10 cellular contexts compared by ENCODE assay signal in the genomic region with DNA sequence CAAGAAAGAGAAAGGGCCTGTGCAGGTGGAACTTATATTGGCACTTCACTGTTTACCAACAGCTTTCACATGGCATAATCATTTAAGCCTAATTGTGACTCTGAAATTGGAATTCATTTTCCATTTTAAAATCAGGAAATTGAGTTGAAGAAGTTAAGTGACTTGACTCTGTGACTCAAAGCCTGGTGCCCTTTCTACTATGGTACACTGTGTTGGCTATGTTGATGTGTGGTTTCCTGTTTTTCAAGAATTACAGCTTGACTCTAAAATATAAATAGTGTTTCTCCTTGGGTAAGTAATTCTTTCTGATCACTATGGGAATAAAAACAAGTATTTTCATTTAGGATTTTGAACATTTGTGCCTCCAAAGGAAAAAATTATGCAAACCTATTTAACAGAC. TPM values are rescaled to one million over a fixed set of nuclear protein-coding genes. Genes with fewer than 3 reads are reported as not detected.
DNase-seq lines count a peak whose midpoint lies in the region; ATAC-seq and TF ChIP-seq lines count a peak whose summit lies in the region.
"Had no signal": no experiment of that assay in that cellular context is flagged by ENCODE, and none has a peak within 500 bp of the region (broad histone marks: within the 10 kb centered on the region; RNA-seq: fewer than 3 reads in every experiment).

No MANE protein-coding gene starts in this region.

- H3K4me3 Mint-ChIP-seq in activated naive CD4-positive, alpha-beta T cell treated with anti-CD3 and anti-CD28 coated beads for 36 hours, result no peak overlapping the region
- H3K4me3 Mint-ChIP-seq in activated T-helper 17 cell treated with anti-CD3 and anti-CD28 coated beads, Interleukin-2, amount 50 U/mL, for 72 hours, result peak overlapping the region; percentile 93

- TF ChIP-seq CTCF in left lung (IDR thresholded peaks at IDR 0.05) (no peak), upper lobe of left lung (IDR thresholded peaks at IDR 0.05) (no peak)

- ATAC-seq in activated T-helper 17 cell treated with anti-CD3 and anti-CD28 coated beads, Interleukin-2, amount 50 U/mL, for 72 hours (replicated peaks), result peak; percentile 27
- ATAC-seq in left lung (no peak), upper lobe of left lung (ENCODE audit: low FRiP score in 2 of 2) (no peak), GM21526 (IDR thresholded peaks at IDR 0.05; ENCODE audit: low FRiP score, unreplicated experiment) (no peak)
- ATAC-seq: heart right ventricle had no signal

- H3K36me3 ChIP-seq in left lung, result no peaks in the 10 kb centered on the region
- H3K36me3 ChIP-seq in upper lobe of left lung, result no peaks in the 10 kb centered on the region
- H3K36me3 ChIP-seq: heart right ventricle had no signal

- no peak overlapping the region for H3K4me3 ChIP-seq in left lung
- H3K4me3 ChIP-seq in upper lobe of left lung, result no peak overlapping the region

- H3K4me1 ChIP-seq in left lung, result peaks cover 22 to 72% of the 10 kb centered on the region in 2 donors
- peaks cover 47 to 76% (median 57%) of the 10 kb centered on the region in 4 donors for H3K4me1 ChIP-seq in upper lobe of left lung

- peak overlapping the region; percentile 55 for H3K27ac Mint-ChIP-seq in activated naive CD4-positive, alpha-beta T cell treated with anti-CD3 and anti-CD28 coated beads for 36 hours
- peak overlapping the region; percentile 82 for H3K27ac Mint-ChIP-seq in activated T-helper 17 cell treated with anti-CD3 and anti-CD28 coated beads, Interleukin-2, amount 50 U/mL, for 72 hours

- intact Hi-C loops in activated naive CD4-positive, alpha-beta T cell treated with anti-CD3 and anti-CD28 coated beads for 36 hours (cut with micrococcal nuclease), result loop anchor here (1.0 to 5.0 kb wide), 4 partner anchors 8 to 1443 kb away; no protein-coding TSS in a partner anchor
- intact Hi-C loops in left lung (cut with DNase I), result loop anchor here in 1 of 2 donors (10.0 kb wide), 1 partner anchor 66 kb away; no protein-coding TSS in a partner anchor

- DNase-seq in activated naive CD4-positive, alpha-beta T cell treated with anti-CD3 and anti-CD28 coated beads for 36 hours, result no peak
- DNase-seq in activated naive CD4-positive, alpha-beta T cell treated with Interleukin-2 at 50 U/mL for 16 hours, result no peak
- DNase-seq in left lung (no peak), upper lobe of left lung (peak in 1 of 2 donors; percentile 38), NCI-H2107 (lab: John Stamatoyannopoulos, UW) (no peak), SK-N-DZ (ENCODE audit: low spot score) (no peak)
- DNase-seq: C1 segment of cervical spinal cord, heart right ventricle had no signal

- H3K9me3 ChIP-seq in left lung, result no peaks in the 10 kb centered on the region
- no peaks in the 10 kb centered on the region for H3K9me3 ChIP-seq in upper lobe of left lung
- H3K9me3 ChIP-seq: heart right ventricle had no signal

- peaks cover 44% of the 10 kb centered on the region for H3K4me1 Mint-ChIP-seq in activated naive CD4-positive, alpha-beta T cell treated with anti-CD3 and anti-CD28 coated beads for 36 hours (ENCODE audit: low read depth)
- peaks cover 40% of the 10 kb centered on the region for H3K4me1 Mint-ChIP-seq in activated T-helper 17 cell treated with anti-CD3 and anti-CD28 coated beads, Interleukin-2, amount 50 U/mL, for 72 hours

- H3K27me3 Mint-ChIP-seq in activated naive CD4-positive, alpha-beta T cell treated with anti-CD3 and anti-CD28 coated beads for 36 hours (ENCODE audit: low read depth), result no peaks in the 10 kb centered on the region
- H3K27me3 Mint-ChIP-seq in activated T-helper 17 cell treated with anti-CD3 and anti-CD28 coated beads, Interleukin-2, amount 50 U/mL, for 72 hours, result no peaks in the 10 kb centered on the region

- TF ChIP-seq POLR2A in upper lobe of left lung (IDR thresholded peaks at IDR 0.05), result no peak

- no peaks in the 10 kb centered on the region for H3K9me3 Mint-ChIP-seq in activated naive CD4-positive, alpha-beta T cell treated with anti-CD3 and anti-CD28 coated beads for 36 hours
- H3K9me3 Mint-ChIP-seq in activated T-helper 17 cell treated with anti-CD3 and anti-CD28 coated beads, Interleukin-2, amount 50 U/mL, for 72 hours, result no peaks in the 10 kb centered on the region

- no peaks in the 10 kb centered on the region for H3K36me3 Mint-ChIP-seq in activated naive CD4-positive, alpha-beta T cell treated with anti-CD3 and anti-CD28 coated beads for 36 hours (ENCODE audit: low read depth)
- peaks cover 30% of the 10 kb centered on the region for H3K36me3 Mint-ChIP-seq in activated T-helper 17 cell treated with anti-CD3 and anti-CD28 coated beads, Interleukin-2, amount 50 U/mL, for 72 hours (ENCODE audit: low read depth)

- CTCF ChIA-PET in activated naive CD4-positive, alpha-beta T cell treated with anti-CD3 and anti-CD28 coated beads for 36 hours (lab: Charles Lee), result interaction anchor here (1.1 to 3.1 kb wide), 5 partner anchors 15 to 153 kb away, joined by 4 to 13 read pairs (median 7); no protein-coding TSS in a partner anchor

- H3K27me3 ChIP-seq in left lung, result no peaks in the 10 kb centered on the region
- H3K27me3 ChIP-seq in upper lobe of left lung, result no peaks in the 10 kb centered on the region
- H3K27me3 ChIP-seq: heart right ventricle had no signal

- TF ChIP-seq EP300 in upper lobe of left lung (IDR thresholded peaks at IDR 0.05), result peak in 1 of 4 donors; percentile 13

- peak overlapping the region; percentile 63 to 99 for H3K27ac ChIP-seq in left lung
- peak overlapping the region; percentile 56 to 98 (median 77) for H3K27ac ChIP-seq in upper lobe of left lung

RNA-seq across cellular contexts. Expression of gene AFF1, which starts 4.3 kb away (rescaled TPM):
- total RNA-seq in activated naive CD4-positive, alpha-beta T cell treated with anti-CD3 and anti-CD28 coated beads for 36 hours, result 10 to 100 TPM; 46.6 to 50.6 TPM
- total RNA-seq in activated T-helper 17 cell treated with anti-CD3 and anti-CD28 coated beads, Interleukin-2, amount 50 U/mL, for 72 hours, result 10 to 100 TPM; 64.2 to 80.5 TPM
- total RNA-seq in left lung (10 to 100 TPM; 79.1 to 86.0 TPM), upper lobe of left lung (100 to 1,000 TPM in 1 of 6 donors, 10 to 100 TPM in 5; 45.5 to 124 (median 83.9) TPM)
- polyA plus RNA-seq in SK-N-DZ (2014; cell fraction: cytosol; rRNA removed), result 4.8 and 5.3 TPM in 2 replicates
- 6.0 and 7.0 TPM in 2 replicates for polyA plus RNA-seq in SK-N-DZ (2014; cell fraction: nucleus; rRNA removed)

RNA-seq across cellular contexts. Expression of gene C4orf36, which starts 46.9 kb away (rescaled TPM):
- under 1 TPM in 1 of 2 experiments, not detected in 1; 0.44 TPM for total RNA-seq in activated naive CD4-positive, alpha-beta T cell treated with anti-CD3 and anti-CD28 coated beads for 36 hours
- not detected for total RNA-seq in activated T-helper 17 cell treated with anti-CD3 and anti-CD28 coated beads, Interleukin-2, amount 50 U/mL, for 72 hours
- 1 to 10 TPM; 1.7 to 2.1 TPM for total RNA-seq in left lung
- 1 to 10 TPM in 5 of 6 donors, under 1 TPM in 1; 0.57 to 7.3 (median 2.4) TPM for total RNA-seq in upper lobe of left lung
- 0.19 and 1.4 TPM in 2 replicates for polyA plus RNA-seq in SK-N-DZ (2014; cell fraction: cytosol; rRNA removed)
- 0.52 TPM in 1 of 2 replicates, not detected in the other for polyA plus RNA-seq in SK-N-DZ (2014; cell fraction: nucleus; rRNA removed)
